14 cellular contexts compared by ENCODE assay signal in the genomic region with DNA sequence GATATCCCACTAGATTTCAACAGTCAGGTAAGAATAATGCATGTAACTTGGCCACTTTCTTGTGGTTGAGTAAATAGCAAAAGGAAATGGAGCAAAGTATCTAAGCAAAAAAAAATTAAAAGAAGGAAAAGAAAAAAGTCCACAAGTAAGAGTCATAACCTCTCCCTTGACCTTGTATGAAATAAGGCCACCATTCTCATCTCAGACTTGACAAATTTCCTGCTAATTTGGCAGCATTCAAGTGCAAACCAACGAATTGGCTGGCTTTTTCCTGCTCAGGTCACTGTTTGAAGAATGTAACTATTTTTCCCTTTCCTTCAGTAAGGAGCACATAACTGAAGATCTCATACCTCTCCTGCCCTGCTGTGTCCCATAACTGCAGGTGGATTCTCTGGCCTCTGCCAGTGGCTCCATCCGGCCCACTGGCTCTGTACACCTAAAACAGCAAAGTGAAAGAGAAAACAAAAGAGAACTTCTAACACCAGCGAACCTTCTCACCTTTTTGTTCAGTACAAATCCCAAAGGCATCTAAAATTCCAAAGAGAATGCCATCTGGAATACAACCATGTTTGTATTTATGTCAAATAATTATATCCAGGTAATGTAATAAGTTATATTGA. TPM values are rescaled to one million over a fixed set of nuclear protein-coding genes. Genes with fewer than 3 reads are reported as not detected.
A peak's percentile ranks its signal among the peaks of the same experiment; 100 is the strongest.
DNase-seq lines count a peak whose midpoint lies in the region; ATAC-seq and TF ChIP-seq lines count a peak whose summit lies in the region.
"Had no signal": no experiment of that assay in that cellular context is flagged by ENCODE, and none has a peak within 500 bp of the region (broad histone marks: within the 10 kb centered on the region; RNA-seq: fewer than 3 reads in every experiment).

No MANE protein-coding gene starts in this region.

- no peak for ATAC-seq in naive thymus-derived CD8-positive, alpha-beta T cell
- no peak for ATAC-seq in GM19455 (IDR thresholded peaks at IDR 0.05; ENCODE audit: unreplicated experiment)
- no peak for ATAC-seq in left ventricle myocardium superior
- ATAC-seq: activated T-cell treated with anti-CD3 and anti-CD28 coated beads, Interleukin-2, amount 50 U/mL, for 4 hours had no signal

- BruUV-seq in Caco-2 (replicated peaks; lab: Mats Ljungman, UMichigan), result no TSS peak

- H3K4me3 Mint-ChIP-seq in naive thymus-derived CD8-positive, alpha-beta T cell, result peak overlapping the region in 7 of 10 donors; percentile 10 to 65 (median 43)
- no peak overlapping the region for H3K4me3 Mint-ChIP-seq in Caco-2 (ENCODE audit: unreplicated experiment)
- H3K4me3 Mint-ChIP-seq: activated T-cell treated with anti-CD3 and anti-CD28 coated beads, Interleukin-2, amount 50 U/mL, for 4 hours; H9; nephron had no signal

- H3K4me1 ChIP-seq in MM.1S (ENCODE audit: low read length) (peaks cover 4% of the 10 kb centered on the region; the same call in 1 of the 2 replicates), Caco-2 (peaks cover 13% of the 10 kb centered on the region)

- peaks cover 5 to 52% (median 18%) of the 10 kb centered on the region in 3 donors for H3K36me3 Mint-ChIP-seq in naive thymus-derived CD8-positive, alpha-beta T cell
- no peaks in the 10 kb centered on the region for H3K36me3 Mint-ChIP-seq in Caco-2 (ENCODE audit: insufficient read depth, unreplicated experiment)

- intact Hi-C loops in Caco-2 (cut with micrococcal nuclease; ENCODE audit: unreplicated experiment) (no loop called here), left ventricle myocardium superior (cut with micrococcal nuclease) (no loop called here)

- H3K4me2 ChIP-seq in MM.1S (ENCODE audit: low read depth, low read length), result peak overlapping the region; percentile 25; the same call in 1 of the 2 replicates

- no peaks in the 10 kb centered on the region for H3F3A ChIP-seq in MM.1S (ENCODE audit: insufficient read depth, low read length)

- CTCF ChIA-PET in Caco-2 (lab: Charles Lee), result no interaction called here

- POLR2A ChIA-PET in naive thymus-derived CD8-positive, alpha-beta T cell (lab: Charles Lee), result interaction anchor here (0.6 kb wide), 1 partner anchor 271 kb away, joined by 5 read pairs; no protein-coding TSS in a partner anchor
- POLR2A ChIA-PET in Caco-2 (lab: Charles Lee), result no interaction called here

- H3K4me1 Mint-ChIP-seq in naive thymus-derived CD8-positive, alpha-beta T cell, result peaks cover 9 to 22% (median 18%) of the 10 kb centered on the region in 4 donors
- peaks cover 14% of the 10 kb centered on the region for H3K4me1 Mint-ChIP-seq in Caco-2 (ENCODE audit: low read depth, unreplicated experiment)
- H3K4me1 Mint-ChIP-seq: nephron had no signal

- H3K36me3 ChIP-seq in MM.1S (replicated peaks; ENCODE audit: insufficient read depth, low read length) (no peaks in the 10 kb centered on the region; the same call in none of the 2 replicates), Caco-2 (ENCODE audit: control insufficient read depth, insufficient read depth, low read length) (no peaks in the 10 kb centered on the region)
- H3K36me3 ChIP-seq: WERI-Rb-1 had no signal

- H3K4me3 ChIP-seq in MM.1S (ENCODE audit: low read length) (no peak overlapping the region), choroid plexus epithelial cell (ENCODE audit: low read depth, low read length) (no peak overlapping the region), Caco-2 (ENCODE audit: low read depth, low read length) (no peak overlapping the region)

- H3K9me3 ChIP-seq in MM.1S (replicated peaks; ENCODE audit: insufficient read depth, low read length), result no peaks in the 10 kb centered on the region
- H3K9me3 ChIP-seq in Caco-2, result peaks cover 4% of the 10 kb centered on the region; the same call in 1 of the 2 replicates

- no peaks in the 10 kb centered on the region for H3K9me2 ChIP-seq in MM.1S (replicated peaks; ENCODE audit: insufficient read depth, low read length)

- no peaks in the 10 kb centered on the region for H3K9me3 Mint-ChIP-seq in naive thymus-derived CD8-positive, alpha-beta T cell
- no peaks in the 10 kb centered on the region for H3K9me3 Mint-ChIP-seq in Caco-2 (ENCODE audit: unreplicated experiment)
- H3K9me3 Mint-ChIP-seq: activated T-cell treated with anti-CD3 and anti-CD28 coated beads, Interleukin-2, amount 50 U/mL, for 4 hours; H9; nephron had no signal

- DNase-seq in EH (ENCODE audit: low read depth), result peak; percentile 9
- no peak for DNase-seq in MM.1S
- peak; percentile 41 for DNase-seq in choroid plexus epithelial cell (ENCODE audit: low read depth)
- DNase-seq in naive thymus-derived CD8-positive, alpha-beta T cell, result no peak
- DNase-seq in Caco-2, result no peak
- DNase-seq in NCI-H1105 (lab: John Stamatoyannopoulos, UW), result no peak
- DNase-seq in left ventricle myocardium superior, result no peak
- DNase-seq: activated T-cell treated with anti-CD3 and anti-CD28 coated beads, Interleukin-2, amount 50 U/mL, for 4 hours; glutamatergic neuron; H9; NCI-H2171; WERI-Rb-1 had no signal

- H3K27me3 ChIP-seq in MM.1S (replicated peaks; ENCODE audit: insufficient read depth, low read length) (no peaks in the 10 kb centered on the region), Caco-2 (replicated peaks; ENCODE audit: control insufficient read depth, insufficient read depth, low read length) (no peaks in the 10 kb centered on the region)

- H4K20me1 ChIP-seq in MM.1S (ENCODE audit: insufficient read depth, low read length), result no peaks in the 10 kb centered on the region

- H3K27ac Mint-ChIP-seq in naive thymus-derived CD8-positive, alpha-beta T cell, result peak overlapping the region in 9 of 10 donors; percentile 26 to 87 (median 79)
- no peak overlapping the region for H3K27ac Mint-ChIP-seq in Caco-2 (ENCODE audit: unreplicated experiment)
- H3K27ac Mint-ChIP-seq: nephron had no signal

- no peaks in the 10 kb centered on the region for H3K27me3 Mint-ChIP-seq in naive thymus-derived CD8-positive, alpha-beta T cell
- no peaks in the 10 kb centered on the region for H3K27me3 Mint-ChIP-seq in Caco-2 (ENCODE audit: insufficient read depth, unreplicated experiment)

- H3K27ac ChIP-seq in MM.1S (ENCODE audit: low read length), result no peak overlapping the region
- H3K27ac ChIP-seq: WERI-Rb-1 had no signal

- no peak overlapping the region for H3K9ac ChIP-seq in MM.1S (ENCODE audit: low read length)

- TF ChIP-seq CTCF in MM.1S (IDR thresholded peaks at IDR 0.05; ENCODE audit: low read length), result no peak
- TF ChIP-seq CTCF in choroid plexus epithelial cell (conservative IDR thresholded peaks at IDR 0.05; ENCODE audit: low read depth, low read length), result no peak
- no peak for TF ChIP-seq CTCF in Caco-2 (IDR thresholded peaks at IDR 0.05; ENCODE audit: insufficient read depth in 1 of 2, low read depth in 1 of 2, low read length in 1 of 2, severe bottlenecking in 1 of 2, unreplicated experiment in 1 of 2)

- no peaks in the 10 kb centered on the region; the same call in 1 of the 2 replicates for H3K79me2 ChIP-seq in MM.1S (ENCODE audit: low read length)

- H2AFZ ChIP-seq in MM.1S (ENCODE audit: low read length), result no peak overlapping the region

RNA-seq across cellular contexts. Expression of a gene that starts 33.4 kb away (rescaled TPM):
- total RNA-seq in naive thymus-derived CD8-positive, alpha-beta T cell, result 100 to 1,000 TPM; 139 to 147 TPM
- polyA plus RNA-seq in naive thymus-derived CD8-positive, alpha-beta T cell, result 100 to 1,000 TPM in 1 of 3 donors, 10 to 100 TPM in 2; 78.8 to 116 (median 93.2) TPM
- 122 and 124 TPM in 2 replicates for total RNA-seq in Caco-2 (2022)
- 47.0 TPM for total RNA-seq in left ventricle myocardium superior

RNA-seq across cellular contexts. Expression of a gene that starts 59.5 kb away (rescaled TPM):
- total RNA-seq in naive thymus-derived CD8-positive, alpha-beta T cell, result 10 to 100 TPM; 26.2 to 28.0 TPM
- 10 to 100 TPM; 35.0 to 88.0 (median 39.3) TPM for polyA plus RNA-seq in naive thymus-derived CD8-positive, alpha-beta T cell
- 6.8 and 8.7 TPM in 2 replicates for total RNA-seq in Caco-2 (2022)
- 5.7 TPM for total RNA-seq in left ventricle myocardium superior

Comparison
In these comparisons a context has a peak if more than half of its experiments do, and no peak if none do; other contexts are left out.
1. DNase-seq: peak in EH (single experiment) and choroid plexus epithelial cell (single experiment); none in MM.1S (single experiment), naive thymus-derived CD8-positive, alpha-beta T cell (0 of 10), Caco-2 (0 of 2), NCI-H1105 (single experiment) and left ventricle myocardium superior (single experiment).